In genomic region chr5:1495525-1495897, GRCh38 we compare ENCODE assay signal across 18 cellular contexts. TPM values are rescaled to one million over a fixed set of nuclear protein-coding genes. Genes with fewer than 3 reads are reported as not detected.
DNase-seq lines count a peak whose midpoint lies in the region; TF ChIP-seq lines count a peak whose summit lies in the region.
"Had no signal": no experiment of that assay in that cellular context is flagged by ENCODE, and none has a peak within 500 bp of the region (broad histone marks: within the 10 kb centered on the region; RNA-seq: fewer than 3 reads in every experiment).

No MANE protein-coding gene starts in this region.

- peak overlapping the region; percentile 66 for H3K4me3 Mint-ChIP-seq in activated T-cell treated with anti-CD3 and anti-CD28 coated beads, Interleukin-2, amount 50 U/mL, for 24 hours
- H3K4me3 Mint-ChIP-seq in IgD-negative memory B cell: peak overlapping the region; percentile 85 to 96 (median 94)
- no peak overlapping the region for H3K4me3 Mint-ChIP-seq in activated T-helper 2 cell treated with anti-CD3 and anti-CD28 coated beads, Interferon-gamma antibody, Interleukin-2, Interleukin-4, amounts not matched to agents 10 μg/mL and 5 μg/mL and 100 μg/mL, durations not matched to agents 14 hours and 24 hours and 36 hours (ENCODE audit: low read depth)
- H3K4me3 Mint-ChIP-seq: mesothelial cell of epicardium had no signal

- peaks cover 0 to 90% (median 34%) of the 10 kb centered on the region in 6 donors for H3K36me3 ChIP-seq in spleen
- H3K36me3 ChIP-seq: gastrocnemius medialis had no signal

- peaks cover 65% of the 10 kb centered on the region for H3K4me1 Mint-ChIP-seq in activated T-cell treated with anti-CD3 and anti-CD28 coated beads, Interleukin-2, amount 50 U/mL, for 24 hours (ENCODE audit: low read depth)
- H3K4me1 Mint-ChIP-seq in IgD-negative memory B cell: peaks cover 59 to 80% (median 77%) of the 10 kb centered on the region in 3 donors
- H3K4me1 Mint-ChIP-seq in activated T-helper 2 cell treated with anti-CD3 and anti-CD28 coated beads, Interferon-gamma antibody, Interleukin-2, Interleukin-4, amounts not matched to agents 10 μg/mL and 5 μg/mL and 100 μg/mL, durations not matched to agents 14 hours and 24 hours and 36 hours (ENCODE audit: low read depth): peaks cover 15% of the 10 kb centered on the region
- H3K4me1 Mint-ChIP-seq: mesothelial cell of epicardium had no signal

- WGBS in spleen, 5 donors: 30 to 50% (median 47%) methylated on average over 6 of the region's 6 CpGs

- no peak for TF ChIP-seq POLR2A in spleen (IDR thresholded peaks at IDR 0.05)

- H3K27me3 ChIP-seq in spleen (replicated peaks in 1 of 7): no peaks in the 10 kb centered on the region
- H3K27me3 ChIP-seq: gastrocnemius medialis, tibial nerve had no signal

- H3K36me3 Mint-ChIP-seq in activated T-cell treated with anti-CD3 and anti-CD28 coated beads, Interleukin-2, amount 50 U/mL, for 24 hours (ENCODE audit: low read depth): peaks cover 95% of the 10 kb centered on the region
- H3K36me3 Mint-ChIP-seq in IgD-negative memory B cell: peaks cover 10% of the 10 kb centered on the region
- H3K36me3 Mint-ChIP-seq in activated T-helper 2 cell treated with anti-CD3 and anti-CD28 coated beads, Interferon-gamma antibody, Interleukin-2, Interleukin-4, amounts not matched to agents 10 μg/mL and 5 μg/mL and 100 μg/mL, durations not matched to agents 14 hours and 24 hours and 36 hours (ENCODE audit: low read depth): peaks cover 57% of the 10 kb centered on the region

- intact Hi-C loops in activated T-helper 2 cell treated with anti-CD3 and anti-CD28 coated beads, Interferon-gamma antibody, Interleukin-2, Interleukin-4, amounts not matched to agents 10 μg/mL and 5 μg/mL and 100 μg/mL, durations not matched to agents 14 hours and 24 hours and 36 hours (cut with micrococcal nuclease): no loop called here
- intact Hi-C loops in spleen (cut with DNase I; ENCODE audit: low total_unique reads): no loop called here

- peaks cover 44 to 100% (median 93%) of the 10 kb centered on the region in 6 donors for H3K4me1 ChIP-seq in spleen
- H3K4me1 ChIP-seq: gastrocnemius medialis had no signal

- no peaks in the 10 kb centered on the region for H3K27me3 Mint-ChIP-seq in activated T-cell treated with anti-CD3 and anti-CD28 coated beads, Interleukin-2, amount 50 U/mL, for 24 hours
- no peaks in the 10 kb centered on the region for H3K27me3 Mint-ChIP-seq in IgD-negative memory B cell
- no peaks in the 10 kb centered on the region for H3K27me3 Mint-ChIP-seq in activated T-helper 2 cell treated with anti-CD3 and anti-CD28 coated beads, Interferon-gamma antibody, Interleukin-2, Interleukin-4, amounts not matched to agents 10 μg/mL and 5 μg/mL and 100 μg/mL, durations not matched to agents 14 hours and 24 hours and 36 hours (ENCODE audit: low read depth)

- no peaks in the 10 kb centered on the region for H3K9me3 Mint-ChIP-seq in activated T-cell treated with anti-CD3 and anti-CD28 coated beads, Interleukin-2, amount 50 U/mL, for 24 hours
- H3K9me3 Mint-ChIP-seq in IgD-negative memory B cell: no peaks in the 10 kb centered on the region
- no peaks in the 10 kb centered on the region for H3K9me3 Mint-ChIP-seq in activated T-helper 2 cell treated with anti-CD3 and anti-CD28 coated beads, Interferon-gamma antibody, Interleukin-2, Interleukin-4, amounts not matched to agents 10 μg/mL and 5 μg/mL and 100 μg/mL, durations not matched to agents 14 hours and 24 hours and 36 hours
- H3K9me3 Mint-ChIP-seq: mesothelial cell of epicardium had no signal

- H3K27ac Mint-ChIP-seq in activated T-cell treated with anti-CD3 and anti-CD28 coated beads, Interleukin-2, amount 50 U/mL, for 24 hours: peak overlapping the region; percentile 90
- peak overlapping the region; percentile 99 to 100 (median 100) for H3K27ac Mint-ChIP-seq in IgD-negative memory B cell
- peak overlapping the region; percentile 68 for H3K27ac Mint-ChIP-seq in activated T-helper 2 cell treated with anti-CD3 and anti-CD28 coated beads, Interferon-gamma antibody, Interleukin-2, Interleukin-4, amounts not matched to agents 10 μg/mL and 5 μg/mL and 100 μg/mL, durations not matched to agents 14 hours and 24 hours and 36 hours
- H3K27ac Mint-ChIP-seq: mesothelial cell of epicardium had no signal

- peak overlapping the region in 3 of 8 donors; percentile 26 to 62 (median 35) for H3K4me3 ChIP-seq in spleen
- H3K4me3 ChIP-seq: gastrocnemius medialis had no signal

- no peaks in the 10 kb centered on the region for H3K9me3 ChIP-seq in spleen
- H3K9me3 ChIP-seq: gastrocnemius medialis, tibial nerve had no signal

- H3K27ac ChIP-seq in spleen: peak overlapping the region; percentile 67 to 96 (median 90)
- H3K27ac ChIP-seq: gastrocnemius medialis had no signal

- DNase-seq in activated T-cell treated with anti-CD3 and anti-CD28 coated beads, Interleukin-2, amount 50 U/mL, for 24 hours: no peak
- no peak for DNase-seq in activated T-cell treated with anti-CD3 and anti-CD28 coated beads, Interleukin-2, amount 50 U/mL, for 1 hour
- DNase-seq in activated T-helper 2 cell treated with anti-CD3 and anti-CD28 coated beads, Interferon-gamma antibody, Interleukin-2, Interleukin-4, amounts not matched to agents 10 μg/mL and 5 μg/mL and 100 μg/mL, durations not matched to agents 14 hours and 24 hours and 36 hours (ENCODE audit: low spot score): no peak
- DNase-seq in spleen (no peak), amniotic stem cell (lab: John Stamatoyannopoulos, UW) (no peak), T-helper 9 cell (no peak), activated gamma-delta T cell treated with Interleukin-2 at 50 U/mL for 16 hours (no peak)
- DNase-seq: activated CD4-positive, CD25-positive, alpha-beta regulatory T cell treated with anti-CD3 and anti-CD28 coated beads, Interleukin-2, amount 50 U/mL, for 72 hours; activated naive CD4-positive, alpha-beta T cell treated with anti-CD3 and anti-CD28 coated beads, Interleukin-2, amount 50 U/mL, for 16 hours; central memory CD4-positive, alpha-beta T cell; gastrocnemius medialis; NCI-H1048; NCI-H446; OCI-M1 had no signal

- no peak for TF ChIP-seq CTCF in spleen (IDR thresholded peaks at IDR 0.05 in 8 of 11, conservative IDR thresholded peaks at IDR 0.05 in 3 of 11)

RNA-seq across cellular contexts. Expression of gene LPCAT1, which starts 28.2 kb away (rescaled TPM):
- polyA plus RNA-seq in IgD-negative memory B cell (76.4 TPM), spleen (100 to 1,000 TPM in 1 of 3 donors, 10 to 100 TPM in 2; 52.2 to 123 (median 94.8) TPM)
- 78.4 and 79.0 TPM in 2 replicates for total RNA-seq in activated T-helper 2 cell treated with anti-CD3 and anti-CD28 coated beads, Interferon-gamma antibody, Interleukin-2, Interleukin-4, amounts not matched to agents 10 μg/mL and 5 μg/mL and 100 μg/mL, durations not matched to agents 14 hours and 24 hours and 36 hours
- 100 to 1,000 TPM; 126 to 322 (median 223) TPM for total RNA-seq in spleen

RNA-seq across cellular contexts. Expression of gene SLC6A3, which starts 50.3 kb away (rescaled TPM):
- polyA plus RNA-seq in IgD-negative memory B cell (not detected), spleen (under 1 TPM; 0.02 to 0.06 (median 0.03) TPM)
- total RNA-seq in activated T-helper 2 cell treated with anti-CD3 and anti-CD28 coated beads, Interferon-gamma antibody, Interleukin-2, Interleukin-4, amounts not matched to agents 10 μg/mL and 5 μg/mL and 100 μg/mL, durations not matched to agents 14 hours and 24 hours and 36 hours: not detected in 2 replicates
- under 1 TPM in 3 of 7 donors, not detected in 4; 0.09 to 0.27 (median 0.18) TPM for total RNA-seq in spleen
- total RNA-seq: Daoy, gastrocnemius medialis had no signal
